29 cellular contexts compared by ENCODE assay signal in genomic region chr11:26987726-26988125, GRCh38. TPM values are rescaled to one million over a fixed set of nuclear protein-coding genes. Genes with fewer than 3 reads are reported as not detected.
DNase-seq lines count a peak whose midpoint lies in the region; ATAC-seq and TF ChIP-seq lines count a peak whose summit lies in the region.
"Had no signal": no experiment of that assay in that cellular context is flagged by ENCODE, and none has a peak within 500 bp of the region (broad histone marks: within the 10 kb centered on the region; RNA-seq: fewer than 3 reads in every experiment).

No MANE protein-coding gene starts in this region.

- H3K27ac Mint-ChIP-seq in osteocyte (ENCODE audit: unreplicated experiment): peak overlapping the region; percentile 67
- no peak overlapping the region for H3K27ac Mint-ChIP-seq in activated naive CD8-positive, alpha-beta T cell treated with anti-CD3 and anti-CD28 coated beads for 36 hours
- H3K27ac Mint-ChIP-seq: CD4-positive, alpha-beta memory T cell had no signal

- H3K4me3 Mint-ChIP-seq in osteocyte (ENCODE audit: unreplicated experiment): no peak overlapping the region
- no peak overlapping the region for H3K4me3 Mint-ChIP-seq in activated naive CD8-positive, alpha-beta T cell treated with anti-CD3 and anti-CD28 coated beads for 36 hours
- H3K4me3 Mint-ChIP-seq: CD4-positive, alpha-beta memory T cell had no signal

- H3K27ac ChIP-seq in IMR-90 (ENCODE audit: insufficient read depth, low read length): no peak overlapping the region
- peak overlapping the region in 3 of 8 donors; percentile 14 to 28 (median 28) for H3K27ac ChIP-seq in spleen
- H3K27ac ChIP-seq: BLaER1 treated with 17β-estradiol and CSF1 and Interleukin-3, amounts not matched to agents 10 nM and 100 nM; HL-60; RWPE1; SK-N-MC had no signal

- in situ Hi-C loops in IMR-90 (cut with MboI; ENCODE audit: low sequenced_read_pairs): no loop called here

- H3K9me3 ChIP-seq in IMR-90 (ENCODE audit: control insufficient read depth, insufficient read depth, low read length) (no peaks in the 10 kb centered on the region; the same call in 1 of the 2 replicates), spleen (peaks cover 0 to 17% (median 5%) of the 10 kb centered on the region in 8 donors)
- H3K9me3 ChIP-seq: HAP-1 had no signal

- H3K56ac ChIP-seq in IMR-90 (ENCODE audit: extremely low read depth, insufficient read depth, low read length): no peak overlapping the region

- peaks cover 2% of the 10 kb centered on the region; the same call in 1 of the 2 replicates for H3K9me1 ChIP-seq in IMR-90 (ENCODE audit: insufficient read depth, low read length)

- BruUV-seq in IMR-90 (replicated peaks; lab: Mats Ljungman, UMichigan): no TSS peak

- CTCF ChIA-PET in IMR-90 (lab: Yijun Ruan, JAX): interaction anchor here (0.8 to 1.4 kb wide), 2 partner anchors 35 to 170 kb away, joined by 3 to 4 read pairs; no protein-coding TSS in a partner anchor

- dilution Hi-C loops in IMR-90 (cut with HindIII; ENCODE audit: low sequenced_read_pairs, unreplicated experiment): no loop called here

- no peak for TF ChIP-seq RAD21 in IMR-90 (IDR thresholded peaks at IDR 0.05; ENCODE audit: low read length)

- H3K4me1 ChIP-seq in IMR-90 (ENCODE audit: control insufficient read depth, insufficient read depth, low read length): peaks cover 12% of the 10 kb centered on the region
- H3K4me1 ChIP-seq in spleen: no peaks in the 10 kb centered on the region
- H3K4me1 ChIP-seq: BLaER1 treated with 17β-estradiol and CSF1 and Interleukin-3, amounts not matched to agents 10 nM and 100 nM; HAP-1 had no signal

- H3K27me3 ChIP-seq in IMR-90 (ENCODE audit: control insufficient read depth, insufficient read depth, low read length): no peaks in the 10 kb centered on the region
- H3K27me3 ChIP-seq in spleen (replicated peaks in 1 of 7): no peaks in the 10 kb centered on the region
- H3K27me3 ChIP-seq: BLaER1 treated with 17β-estradiol and CSF1 and Interleukin-3, amounts not matched to agents 10 nM and 100 nM had no signal

- no peak overlapping the region for H3K4me3 ChIP-seq in IMR-90 (ENCODE audit: insufficient read depth, low read depth, low read length)
- H3K4me3 ChIP-seq in epithelial cell of esophagus (ENCODE audit: low read length): no peak overlapping the region
- no peak overlapping the region for H3K4me3 ChIP-seq in spleen
- H3K4me3 ChIP-seq: BLaER1 treated with 17β-estradiol and CSF1 and Interleukin-3, amounts not matched to agents 10 nM and 100 nM; HAP-1; SK-N-MC had no signal

- H3K9me3 Mint-ChIP-seq in osteocyte (ENCODE audit: unreplicated experiment): peaks cover 18% of the 10 kb centered on the region
- H3K9me3 Mint-ChIP-seq in activated naive CD8-positive, alpha-beta T cell treated with anti-CD3 and anti-CD28 coated beads for 36 hours: peaks cover 5% of the 10 kb centered on the region

- ATAC-seq in IMR-90 (ENCODE audit: low read depth): no peak
- ATAC-seq: Panc1 had no signal

- no peak for TF ChIP-seq CTCF in IMR-90 (conservative IDR thresholded peaks at IDR 0.05; ENCODE audit: low read depth, low read length)
- no peak for TF ChIP-seq CTCF in epithelial cell of esophagus (IDR thresholded peaks at IDR 0.05; ENCODE audit: insufficient read depth, low read depth, low read length, missing control alignments)
- no peak for TF ChIP-seq CTCF in osteocyte (IDR thresholded peaks at IDR 0.05)
- no peak for TF ChIP-seq CTCF in spleen (IDR thresholded peaks at IDR 0.05 in 8 of 11, conservative IDR thresholded peaks at IDR 0.05 in 3 of 11)

- no peak overlapping the region for H2BK20ac ChIP-seq in IMR-90 (ENCODE audit: low read depth, low read length)

- no peak overlapping the region for H4K8ac ChIP-seq in IMR-90 (ENCODE audit: low read depth in 2 of 2, low read length in 2 of 2)

- no peak overlapping the region; the same call in 1 of the 2 replicates for H3K18ac ChIP-seq in IMR-90 (ENCODE audit: low read depth, low read length)

- H4K20me1 ChIP-seq in IMR-90 (ENCODE audit: insufficient read depth, low read length): no peaks in the 10 kb centered on the region
- H4K20me1 ChIP-seq: BLaER1 treated with 17β-estradiol and CSF1 and Interleukin-3, amounts not matched to agents 10 nM and 100 nM had no signal

- no peak overlapping the region for H2BK120ac ChIP-seq in IMR-90 (ENCODE audit: low read depth, low read length)

- intact Hi-C loops in IMR-90 (cut with micrococcal nuclease) (no loop called here), spleen (cut with DNase I; ENCODE audit: low total_unique reads) (no loop called here)

- H3K14ac ChIP-seq in IMR-90 (replicated peaks; ENCODE audit: low read depth, low read length): no peak overlapping the region

- no peak overlapping the region for H3K9ac ChIP-seq in IMR-90 (ENCODE audit: low read depth, low read length)
- H3K9ac ChIP-seq: BLaER1 treated with 17β-estradiol and CSF1 and Interleukin-3, amounts not matched to agents 10 nM and 100 nM had no signal

- no peak overlapping the region for H2BK5ac ChIP-seq in IMR-90 (ENCODE audit: low read depth, low read length, poor library complexity, severe bottlenecking)

- H2AFZ ChIP-seq in IMR-90 (replicated peaks; ENCODE audit: low read length, poor library complexity): no peak overlapping the region

- H4K91ac ChIP-seq in IMR-90 (ENCODE audit: insufficient read depth, low read depth, low read length): no peak overlapping the region

- peaks cover 7% of the 10 kb centered on the region for H3K36me3 Mint-ChIP-seq in osteocyte (ENCODE audit: unreplicated experiment)
- no peaks in the 10 kb centered on the region for H3K36me3 Mint-ChIP-seq in activated naive CD8-positive, alpha-beta T cell treated with anti-CD3 and anti-CD28 coated beads for 36 hours
- H3K36me3 Mint-ChIP-seq: CD4-positive, alpha-beta memory T cell had no signal

- no peak overlapping the region for H4K5ac ChIP-seq in IMR-90 (ENCODE audit: low read depth, low read length)

- TF ChIP-seq POLR2A in IMR-90 (IDR thresholded peaks at IDR 0.05; ENCODE audit: low read depth, low read length) (no peak), spleen (IDR thresholded peaks at IDR 0.05) (no peak)

- H2BK15ac ChIP-seq in IMR-90 (ENCODE audit: low read depth, low read length): no peak overlapping the region

- H2AK5ac ChIP-seq in IMR-90 (ENCODE audit: low read depth, low read length): no peak overlapping the region

- POLR2A ChIA-PET in IMR-90 (lab: Charles Lee; ENCODE audit: unreplicated experiment): no interaction called here

- H3K23ac ChIP-seq in IMR-90 (ENCODE audit: low read depth, low read length): no peak overlapping the region

- no peak overlapping the region for H3K4ac ChIP-seq in IMR-90 (ENCODE audit: low read depth, low read length)

- no peak overlapping the region for H2AK9ac ChIP-seq in IMR-90 (replicated peaks; ENCODE audit: low read depth, low read length, poor library complexity)

- peak; percentile 25 for DNase-seq in ELR (ENCODE audit: low read depth)
- peak; percentile 22 for DNase-seq in IMR-90
- peak; percentile 32 for DNase-seq in epithelial cell of esophagus (ENCODE audit: low read depth)
- DNase-seq in osteocyte (ENCODE audit: extremely low spot score, unreplicated experiment): no peak
- DNase-seq in activated CD4-positive, alpha-beta T cell treated with anti-CD3 and anti-CD28 coated beads, Interleukin-2, amount 50 U/mL, for 4 hours: no peak
- DNase-seq in activated naive CD8-positive, alpha-beta T cell treated with anti-CD3 and anti-CD28 coated beads for 36 hours: no peak
- no peak for DNase-seq in spleen
- DNase-seq: AML-193; CD4-positive, alpha-beta memory T cell; COR-L47; DMS53; GOT3; Karpas-422; NCI-H1092; NCI-H1417 treated with DMSO at 0.1 percent for 48 hours; NCI-H1694 treated with DMSO at 0.1 percent for 48 hours; NCI-H2081; NCI-H2227 treated with DMSO at 0.1 percent for 48 hours; NCI-H526 treated with DMSO at 0.1 percent for 48 hours; SHP77 treated with DMSO at 0.1 percent for 48 hours had no signal

- no peaks in the 10 kb centered on the region for H3K79me1 ChIP-seq in IMR-90 (ENCODE audit: low read depth in 1 of 2, low read length in 2 of 2)

- H3K4me2 ChIP-seq in IMR-90 (ENCODE audit: low read depth, low read length): no peak overlapping the region
- H3K4me2 ChIP-seq: BLaER1 treated with 17β-estradiol and CSF1 and Interleukin-3, amounts not matched to agents 10 nM and 100 nM had no signal

- no peaks in the 10 kb centered on the region for H3K27me3 Mint-ChIP-seq in osteocyte (ENCODE audit: unreplicated experiment)
- H3K27me3 Mint-ChIP-seq in activated naive CD8-positive, alpha-beta T cell treated with anti-CD3 and anti-CD28 coated beads for 36 hours: no peaks in the 10 kb centered on the region
- H3K27me3 Mint-ChIP-seq: CD4-positive, alpha-beta memory T cell had no signal

- no peaks in the 10 kb centered on the region for H3K36me3 ChIP-seq in IMR-90 (ENCODE audit: control insufficient read depth, insufficient read depth, low read length)
- H3K36me3 ChIP-seq in spleen: no peaks in the 10 kb centered on the region
- H3K36me3 ChIP-seq: BLaER1 treated with 17β-estradiol and CSF1 and Interleukin-3, amounts not matched to agents 10 nM and 100 nM; HAP-1 had no signal

- H3K4me1 Mint-ChIP-seq in osteocyte (ENCODE audit: unreplicated experiment): peaks cover 34% of the 10 kb centered on the region
- H3K4me1 Mint-ChIP-seq in activated naive CD8-positive, alpha-beta T cell treated with anti-CD3 and anti-CD28 coated beads for 36 hours: no peaks in the 10 kb centered on the region
- H3K4me1 Mint-ChIP-seq: CD4-positive, alpha-beta memory T cell had no signal

TF ChIP-seq in IMR-90, 13 proteins besides CTCF, POLR2A, EP300 and RAD21:
- no peak for TF ChIP-seq BHLHE40 (IDR thresholded peaks at IDR 0.05; ENCODE audit: low read depth, low read length)
- TF ChIP-seq CEBPB (IDR thresholded peaks at IDR 0.05; ENCODE audit: low read depth, low read length): no peak

RNA-seq across cellular contexts. Expression of gene FIBIN, which starts 6.2 kb away (rescaled TPM):
- 5.7 and 7.5 TPM in 2 replicates for total RNA-seq in IMR-90 (2012; rRNA removed)
- 5.3 and 6.1 TPM in 2 replicates for polyA plus RNA-seq in IMR-90 (2012; rRNA removed)
- 4.9 and 7.4 TPM in 2 replicates for polyA plus RNA-seq in IMR-90 (2012; cell fraction: cytosol; rRNA removed)
- 2.6 and 3.5 TPM in 2 replicates for polyA plus RNA-seq in IMR-90 (2012; cell fraction: nucleus; rRNA removed; ENCODE audit: low replicate concordance)
- total RNA-seq in osteocyte: 45.4 and 47.9 TPM in 2 replicates
- not detected for total RNA-seq in activated naive CD8-positive, alpha-beta T cell treated with anti-CD3 and anti-CD28 coated beads for 36 hours
- 10 to 100 TPM in 2 of 7 donors, 1 to 10 TPM in 5; 3.6 to 17.9 (median 7.3) TPM for total RNA-seq in spleen
- 1 to 10 TPM in 2 of 3 donors, under 1 TPM in 1; 1.00 to 3.9 (median 3.6) TPM for polyA plus RNA-seq in spleen
- total RNA-seq: CD4-positive, alpha-beta memory T cell; NCI-H460; OCI-LY7 had no signal
- polyA plus RNA-seq: CD4-positive, alpha-beta memory T cell had no signal

RNA-seq across cellular contexts. Expression of gene BBOX1, which starts 52.9 kb away (rescaled TPM):
- total RNA-seq in IMR-90 (2012; rRNA removed): not detected in 2 replicates
- polyA plus RNA-seq in IMR-90 (2012; rRNA removed): not detected in 2 replicates
- not detected in 2 replicates for polyA plus RNA-seq in IMR-90 (2012; cell fraction: cytosol; rRNA removed)
- polyA plus RNA-seq in IMR-90 (2012; cell fraction: nucleus; rRNA removed; ENCODE audit: low replicate concordance): not detected in 2 replicates
- 2.6 and 3.4 TPM in 2 replicates for total RNA-seq in osteocyte
- not detected for total RNA-seq in activated naive CD8-positive, alpha-beta T cell treated with anti-CD3 and anti-CD28 coated beads for 36 hours
- not detected for total RNA-seq in spleen
- not detected for polyA plus RNA-seq in spleen
- total RNA-seq: CD4-positive, alpha-beta memory T cell; Daoy; NCI-H460; OCI-LY7 had no signal
- polyA plus RNA-seq: CD4-positive, alpha-beta memory T cell had no signal

Comparison
In these comparisons a context has a peak if more than half of its experiments do, and no peak if none do; other contexts are left out.
1. DNase-seq: peak in ELR (single experiment), IMR-90 (single experiment) and epithelial cell of esophagus (single experiment); none in osteocyte (single experiment), activated CD4-positive, alpha-beta T cell treated with anti-CD3 and anti-CD28 coated beads, Interleukin-2, amount 50 U/mL, for 4 hours (0 of 2), activated naive CD8-positive, alpha-beta T cell treated with anti-CD3 and anti-CD28 coated beads for 36 hours (single experiment) and spleen (single experiment).